1 cellular context compared by ENCODE assay signal in genomic region chr19:14563989-14564650, GRCh38.
A peak's percentile ranks its signal among the peaks of the same experiment; 100 is the strongest.
TF ChIP-seq lines count a peak whose summit lies in the region.

No MANE protein-coding gene starts in this region.

TF ChIP-seq in IMR-90, 13 proteins besides CTCF, POLR2A, EP300 and RAD21:
- TF ChIP-seq NFE2L2 (IDR thresholded peaks at IDR 0.05; ENCODE audit: low read depth, low read length) (no peak), CEBPB (IDR thresholded peaks at IDR 0.05; ENCODE audit: low read depth, low read length) (0 out of 2 replicates have a peak, but pooled peaks have one; percentile 6), RCOR1 (IDR thresholded peaks at IDR 0.05; ENCODE audit: insufficient replicate concordance, low read length) (no peak)
